ENCODE assay signal across 8 cellular contexts in genomic region chr1:148402152-148403084, GRCh38.
A peak's percentile ranks its signal among the peaks of the same experiment; 100 is the strongest.
DNase-seq lines count a peak whose midpoint lies in the region; ATAC-seq and TF ChIP-seq lines count a peak whose summit lies in the region.
"Not testable (repeated sequence)": the region's sequence is repeated elsewhere in the genome, so short reads cannot be mapped to it uniquely, and the experiment has no call there.

No MANE protein-coding gene starts in this region.

- peak overlapping the region; percentile 97 for H3K27ac ChIP-seq in HUES6 (ENCODE audit: low read depth, low read length)

- H3K4me3 ChIP-seq in HUES6 (ENCODE audit: low read depth, low read length) = peak overlapping the region; percentile 77
- H3K4me3 ChIP-seq in mucosa of stomach (ENCODE audit: low read length) = peak overlapping the region; percentile 2

- peak; percentile 89 for TF ChIP-seq POLR2A in Raji (IDR thresholded peaks at IDR 0.05; ENCODE audit: insufficient read depth, low read depth, low read length)

- ATAC-seq in GM21447 (IDR thresholded peaks at IDR 0.05; ENCODE audit: unreplicated experiment) = peak; percentile 90

- not testable (repeated sequence) for H3K27me3 ChIP-seq in HUES6 (ENCODE audit: control insufficient read depth, insufficient read depth, low read length); mucosa of stomach (ENCODE audit: control insufficient read depth, insufficient read depth, low read length)

- H3K9ac ChIP-seq in HUES6 (ENCODE audit: low read length) (peak overlapping the region; percentile 92), mucosa of stomach (ENCODE audit: low read length) (peak overlapping the region; percentile 74)

- DNase-seq in DMS 273 treated with DMSO at 0.1 percent for 48 hours (lab: John Stamatoyannopoulos, UW) = peak; percentile 88
- peak; percentile 70 to 74 for DNase-seq in activated T-helper 1 cell treated with anti-CD3 and anti-CD28 coated beads, Interleukin-2, amount 50 U/mL, for 16 hours (ENCODE audit: low read depth in 1 of 2, low spot score in 1 of 2)
- DNase-seq in fibroblast of gingiva (ENCODE audit: low read depth) = peak; percentile 49
- peak; percentile 73 to 80 for DNase-seq in stimulated activated CD8-positive, alpha-beta memory T cell treated with anti-CD3 and anti-CD28 coated beads, Interleukin-15, amount 100 ng/mL, for 4 hours (ENCODE audit: low read depth in 2 of 2)

- H3K9me3 ChIP-seq in HUES6 (ENCODE audit: control insufficient read depth, insufficient read depth, low read depth, low read length); mucosa of stomach (ENCODE audit: control insufficient read depth, low read length): not testable (repeated sequence)

- not testable (repeated sequence) for H3K36me3 ChIP-seq in HUES6 (ENCODE audit: control insufficient read depth, insufficient read depth, low read length); mucosa of stomach (ENCODE audit: control insufficient read depth, insufficient read depth, low read length)

- not testable (repeated sequence) for H3K4me1 ChIP-seq in HUES6 (ENCODE audit: control insufficient read depth, insufficient read depth, low read length); mucosa of stomach (ENCODE audit: control insufficient read depth, insufficient read depth, low read length)

Comparison
In these comparisons a context has a peak if more than half of its experiments do, and no peak if none do; other contexts are left out.
1. Peak in every context shown above with its lines: DNase-seq, ATAC-seq, H3K4me3 ChIP-seq and H3K27ac ChIP-seq.